In genomic region chrX:27890611-27891010, GRCh38 we compare ENCODE assay signal across 18 cellular contexts.
DNase-seq lines count a peak whose midpoint lies in the region; ATAC-seq, FAIRE-seq and TF ChIP-seq lines count a peak whose summit lies in the region.
"Had no signal": no experiment of that assay in that cellular context is flagged by ENCODE, and none has a peak within 500 bp of the region (broad histone marks: within the 10 kb centered on the region; RNA-seq: fewer than 3 reads in every experiment).

No MANE protein-coding gene starts in this region.

- in situ Hi-C loops in ACHN (cut with HindIII; ENCODE audit: low pct_ligation_motif_present, low pct_unique_long_range_greater_than_20kb, low sequenced_read_pairs) = no loop called here

- peaks cover 3% of the 10 kb centered on the region for H3K4me1 ChIP-seq in foreskin keratinocyte
- no peaks in the 10 kb centered on the region for H3K4me1 ChIP-seq in pancreas
- H3K4me1 ChIP-seq: prostate gland had no signal

- 79 to 80% methylated on average over 1 of the region's 1 CpG for WGBS in pancreas, 2 donors

- no peaks in the 10 kb centered on the region for H3K27me3 ChIP-seq in foreskin keratinocyte
- peaks cover 0 to 6% (median 0%) of the 10 kb centered on the region in 4 donors for H3K27me3 ChIP-seq in pancreas

- FAIRE-seq in pancreas (lab: Jason Lieb, UNC) = no peak

- no peaks in the 10 kb centered on the region for H3K36me3 ChIP-seq in pancreas
- H3K36me3 ChIP-seq: prostate gland had no signal

- intact Hi-C loops in pancreas (cut with DNase I) = no loop called here

- ATAC-seq in foreskin keratinocyte (peak; percentile 95), pancreas (no peak), HG03469 (IDR thresholded peaks at IDR 0.05; ENCODE audit: unreplicated experiment) (no peak)
- ATAC-seq: GM23338 had no signal

- no peak overlapping the region for H3K27ac ChIP-seq in foreskin keratinocyte
- H3K27ac ChIP-seq in pancreas = no peak overlapping the region
- H3K27ac ChIP-seq: prostate gland, VCaP had no signal

- no peak for TF ChIP-seq CTCF in foreskin keratinocyte (conservative IDR thresholded peaks at IDR 0.05)
- TF ChIP-seq CTCF in pancreas (IDR thresholded peaks at IDR 0.05) = no peak
- TF ChIP-seq CTCF in GM10266 (IDR thresholded peaks at IDR 0.05; ENCODE audit: control insufficient read depth, insufficient read depth, low read depth, missing control alignments) = no peak

- DNase-seq in ACHN (peak; percentile 48), LHCN-M2 (ENCODE audit: low read depth) (peak; percentile 18), astrocyte of the hippocampus (ENCODE audit: low read depth, low spot score) (peak; percentile 54), foreskin keratinocyte (peak; percentile 25 to 62), pancreas (no peak), midbrain (lab: John Stamatoyannopoulos, UW) (no peak), GM10266 (ENCODE audit: extremely low spot score) (no peak)
- DNase-seq: activated CD8-positive, alpha-beta memory T cell treated with anti-CD3 and anti-CD28 coated beads, Interleukin-2, amount 50 U/mL, for 4 hours; DMS153; NCI-H1417 treated with DMSO at 0.1 percent for 48 hours; NCI-H69; Right ventricle myocardium superior; stimulated activated CD4-positive, alpha-beta T cell treated with anti-CD3 and anti-CD28 coated beads, Interleukin-4, amount 100 ng/mL, for 1 hour; stimulated activated naive CD4-positive, alpha-beta T cell had no signal

- H3K4me3 ChIP-seq in pancreas = no peak overlapping the region
- H3K4me3 ChIP-seq: GM23338, prostate gland had no signal

- no peaks in the 10 kb centered on the region for H3K9me3 ChIP-seq in pancreas
- H3K9me3 ChIP-seq: prostate gland had no signal

Comparison
In these comparisons a context has a peak if more than half of its experiments do, and no peak if none do; other contexts are left out.
1. DNase-seq: peak in ACHN (single experiment), LHCN-M2 (single experiment), astrocyte of the hippocampus (single experiment) and foreskin keratinocyte (2 of 2); none in pancreas (0 of 6), midbrain (single experiment) and GM10266 (single experiment).